Comparison of ENCODE assay signal across 25 cellular contexts in the genomic region with DNA sequence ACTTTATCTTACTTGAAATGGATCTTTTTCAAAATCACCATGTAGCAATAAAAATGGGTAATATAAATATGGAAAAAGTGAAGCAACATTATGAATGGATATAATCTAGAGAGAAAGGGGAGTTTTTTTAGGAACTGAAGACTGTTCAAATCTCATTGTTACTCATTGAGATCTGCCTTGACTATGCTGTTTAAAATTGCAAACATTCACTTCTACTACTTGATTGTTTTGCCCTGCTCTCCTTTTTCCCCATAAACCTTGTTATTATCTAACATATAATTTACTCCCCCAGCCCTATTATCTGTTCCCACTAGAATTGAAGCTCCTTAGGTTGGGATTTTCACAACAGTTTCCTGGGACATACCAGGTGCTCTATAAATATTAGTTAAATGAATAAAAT. TPM values are rescaled to one million over a fixed set of nuclear protein-coding genes. Genes with fewer than 3 reads are reported as not detected.
A peak's percentile ranks its signal among the peaks of the same experiment; 100 is the strongest.
DNase-seq lines count a peak whose midpoint lies in the region; ATAC-seq, FAIRE-seq and TF ChIP-seq lines count a peak whose summit lies in the region.
"Had no signal": no experiment of that assay in that cellular context is flagged by ENCODE, and none has a peak within 500 bp of the region (broad histone marks: within the 10 kb centered on the region; RNA-seq: fewer than 3 reads in every experiment).

No MANE protein-coding gene starts in this region.

- no peak for TF ChIP-seq POLR2A in GM12878 (IDR thresholded peaks at IDR 0.05; ENCODE audit: low read depth, low read length)
- no peak for TF ChIP-seq POLR2A in ovary (IDR thresholded peaks at IDR 0.05)
- no peak for TF ChIP-seq POLR2A in gastrocnemius medialis (IDR thresholded peaks at IDR 0.05)

- no peak overlapping the region for H3K9ac ChIP-seq in GM12878 (ENCODE audit: control insufficient read depth, insufficient read depth, low read length)
- H3K9ac ChIP-seq: SK-N-SH had no signal

- CTCF ChIA-PET in GM12878 (lab: Yijun Ruan, JAX) = interaction anchor here (1.0 to 3.0 kb wide), 4 partner anchors 8 to 254 kb away, joined by 3 to 7 read pairs (median 3); no protein-coding TSS in a partner anchor

- H2AFZ ChIP-seq in GM23338 = no peak overlapping the region
- no peak overlapping the region for H2AFZ ChIP-seq in GM12878 (ENCODE audit: control insufficient read depth, low read depth, low read length)

- BruUV-seq in GM12878 (replicated peaks; lab: Mats Ljungman, UMichigan) = no TSS peak

- in situ Hi-C loops in GM12878 (cut with MboI) (no loop called here), gastrocnemius medialis (cut with MboI; ENCODE audit: low sequenced_read_pairs in 4 of 4) (loop anchor here in 1 of 4 donors (25.0 kb wide), 1 partner anchor 185 kb away; no protein-coding TSS in a partner anchor)

- no peaks in the 10 kb centered on the region for H3K27me3 ChIP-seq in GM23338 (ENCODE audit: insufficient read depth)
- no peaks in the 10 kb centered on the region for H3K27me3 ChIP-seq in GM12878 (replicated peaks in 1 of 2; ENCODE audit: control insufficient read depth in 2 of 2, insufficient read depth in 2 of 2, low read length in 1 of 2)
- no peaks in the 10 kb centered on the region for H3K27me3 ChIP-seq in ovary
- no peaks in the 10 kb centered on the region for H3K27me3 ChIP-seq in gastrocnemius medialis

- H3K27ac ChIP-seq in GM23338 (ENCODE audit: low read depth) = peak overlapping the region; percentile 14; the same call in 1 of the 2 replicates
- H3K27ac ChIP-seq in GM12878 (ENCODE audit: control insufficient read depth, insufficient read depth) = no peak overlapping the region
- no peak overlapping the region for H3K27ac ChIP-seq in ovary
- H3K27ac ChIP-seq in gastrocnemius medialis = peak overlapping the region in 2 of 4 donors; percentile 72 to 77
- H3K27ac ChIP-seq: A549 had no signal

- no peak for DNase-seq in activated T-cell treated with anti-CD3 and anti-CD28 coated beads, Interleukin-2, amount 50 U/mL, for 72 hours
- DNase-seq in activated T-cell treated with anti-CD3 and anti-CD28 coated beads, Interleukin-2, amount 50 U/mL, for 1 hour = no peak
- DNase-seq in GM23338 (ENCODE audit: low spot score) (no peak), NCI-H748 (lab: John Stamatoyannopoulos, UW; ENCODE audit: unreplicated experiment) (peak; percentile 61), GM12878 (ENCODE audit: low read depth, low spot score) (no peak), NCI-H226 (no peak), ovary (no peak), gastrocnemius medialis (no peak)
- DNase-seq: Caco-2; CD4-positive, alpha-beta T cell; DMS153; GF-D8; HFFc6; IMR-90; NCI-H1048; NCI-H1436; NCI-H1930; NCI-H446; NCI-H526 treated with DMSO at 0.1 percent for 48 hours; RPMI8226; SHP77 treated with DMSO at 0.1 percent for 48 hours; SK-N-SH had no signal

- peaks cover 0 to 1% of the 10 kb centered on the region in 2 donors for H3K9me3 Mint-ChIP-seq in activated T-cell treated with anti-CD3 and anti-CD28 coated beads, Interleukin-2, amount 50 U/mL, for 72 hours
- peaks cover 3% of the 10 kb centered on the region; the same call in 1 of the 3 replicates for H3K9me3 Mint-ChIP-seq in GM23338
- H3K9me3 Mint-ChIP-seq: CD4-positive, alpha-beta T cell; HFFc6 had no signal

- TF ChIP-seq CTCF in GM23338 (conservative IDR thresholded peaks at IDR 0.05; ENCODE audit: low read depth in 2 of 2) (no peak), GM12878 (IDR thresholded peaks at IDR 0.05 in 2 of 3, conservative IDR thresholded peaks at IDR 0.05 in 1 of 3; ENCODE audit: control insufficient read depth in 2 of 3, extremely low read depth in 1 of 3, insufficient read depth in 1 of 3, low read depth in 3 of 3, low read length in 3 of 3) (no peak), ovary (IDR thresholded peaks at IDR 0.05) (no peak), gastrocnemius medialis (IDR thresholded peaks at IDR 0.05 in 4 of 5, conservative IDR thresholded peaks at IDR 0.05 in 1 of 5) (no peak)

- no peaks in the 10 kb centered on the region for H4K20me1 ChIP-seq in GM23338 (replicated peaks; ENCODE audit: insufficient read depth)
- no peaks in the 10 kb centered on the region for H4K20me1 ChIP-seq in GM12878 (ENCODE audit: control insufficient read depth, insufficient read depth)

- H3K36me3 ChIP-seq in GM23338 (ENCODE audit: insufficient read depth) = no peaks in the 10 kb centered on the region
- H3K36me3 ChIP-seq in GM12878 (ENCODE audit: control insufficient read depth in 2 of 2, insufficient read depth in 2 of 2, low read length in 1 of 2) = no peaks in the 10 kb centered on the region
- H3K36me3 ChIP-seq in ovary = no peaks in the 10 kb centered on the region
- H3K36me3 ChIP-seq in gastrocnemius medialis = no peaks in the 10 kb centered on the region

- no peak for FAIRE-seq in GM12878 (lab: Jason Lieb, UNC)
- FAIRE-seq: A549, GM18507, HTR-8/SVneo had no signal

- no peaks in the 10 kb centered on the region for H3F3A ChIP-seq in GM23338 (replicated peaks; ENCODE audit: low read depth)

- SMC1A ChIA-PET in GM12878 (lab: Charles Lee; ENCODE audit: uncharacterized antibody, unreplicated experiment) = interaction anchor here (1.0 kb wide), 1 partner anchor 361 kb away, joined by 3 read pairs; no protein-coding TSS in a partner anchor

- POLR2A ChIA-PET in GM12878 (lab: Charles Lee) = interaction anchor here (1.5 kb wide), 1 partner anchor 14 kb away, joined by 3 read pairs; no protein-coding TSS in a partner anchor

- TF ChIP-seq EP300 in GM12878 (IDR thresholded peaks at IDR 0.05; ENCODE audit: borderline replicate concordance in 1 of 2, control insufficient read depth in 1 of 2, low read depth in 2 of 2, low read length in 2 of 2) (no peak), ovary (IDR thresholded peaks at IDR 0.05) (no peak)

- ATAC-seq in activated T-cell treated with anti-CD3 and anti-CD28 coated beads, Interleukin-2, amount 50 U/mL, for 72 hours (replicated peaks in 1 of 2) = no peak
- no peak for ATAC-seq in GM23338
- peak; percentile 35; the same call in 2 of the 3 replicates for ATAC-seq in GM12878
- ATAC-seq in gastrocnemius medialis = no peak
- ATAC-seq: A549 had no signal

- no peak for TF ChIP-seq RAD21 in GM12878 (IDR thresholded peaks at IDR 0.05; ENCODE audit: insufficient read depth, low read depth, low read length)

- H3K4me3 ChIP-seq in GM23338 (no peak overlapping the region), GM12878 (no peak overlapping the region), ovary (no peak overlapping the region), gastrocnemius medialis (no peak overlapping the region)
- H3K4me3 ChIP-seq: A549 had no signal

- intact Hi-C loops in GM12878 (cut with micrococcal nuclease; ENCODE audit: unreplicated experiment) (no loop called here), ovary (cut with DNase I) (no loop called here), gastrocnemius medialis (cut with DNase I; ENCODE audit: low total_unique reads) (no loop called here)

- no peak overlapping the region for H3K4me2 ChIP-seq in GM23338
- H3K4me2 ChIP-seq in GM12878 (ENCODE audit: control insufficient read depth, insufficient read depth) = no peak overlapping the region
- H3K4me2 ChIP-seq: A549 had no signal

- H3K79me2 ChIP-seq in GM23338 (replicated peaks; ENCODE audit: insufficient read depth) (peaks cover 49% of the 10 kb centered on the region), GM12878 (ENCODE audit: control insufficient read depth, insufficient read depth, low read length) (no peaks in the 10 kb centered on the region; the same call in none of the 2 replicates)

- H3K27me3 Mint-ChIP-seq in activated T-cell treated with anti-CD3 and anti-CD28 coated beads, Interleukin-2, amount 50 U/mL, for 72 hours (ENCODE audit: low read depth) = no peaks in the 10 kb centered on the region
- H3K27me3 Mint-ChIP-seq in GM23338 (ENCODE audit: insufficient read depth, low read depth, poor library complexity) = no peaks in the 10 kb centered on the region
- H3K27me3 Mint-ChIP-seq: CD4-positive, alpha-beta T cell had no signal

- H3K4me3 Mint-ChIP-seq in activated T-cell treated with anti-CD3 and anti-CD28 coated beads, Interleukin-2, amount 50 U/mL, for 72 hours = no peak overlapping the region
- no peak overlapping the region for H3K4me3 Mint-ChIP-seq in GM23338
- H3K4me3 Mint-ChIP-seq: CD4-positive, alpha-beta T cell; HFFc6 had no signal

- peaks cover 5% of the 10 kb centered on the region; the same call in 2 of the 3 replicates for H3K9me3 ChIP-seq in GM12878 (replicated peaks; ENCODE audit: control insufficient read depth, insufficient read depth, low read length)
- H3K9me3 ChIP-seq in ovary = no peaks in the 10 kb centered on the region
- no peaks in the 10 kb centered on the region for H3K9me3 ChIP-seq in gastrocnemius medialis
- H3K9me3 ChIP-seq: A549, Caco-2 had no signal

- RAD21 ChIA-PET in GM12878 (lab: Charles Lee; ENCODE audit: unreplicated experiment) = no interaction called here

- H3K4me1 Mint-ChIP-seq in activated T-cell treated with anti-CD3 and anti-CD28 coated beads, Interleukin-2, amount 50 U/mL, for 72 hours (ENCODE audit: low read depth) = peaks cover 66% of the 10 kb centered on the region
- peaks cover 3% of the 10 kb centered on the region; the same call in 1 of the 3 replicates for H3K4me1 Mint-ChIP-seq in GM23338

- H3K27ac Mint-ChIP-seq in activated T-cell treated with anti-CD3 and anti-CD28 coated beads, Interleukin-2, amount 50 U/mL, for 72 hours = peak overlapping the region; percentile 12
- no peak overlapping the region; the same call in 1 of the 2 replicates for H3K27ac Mint-ChIP-seq in GM23338
- H3K27ac Mint-ChIP-seq: CD4-positive, alpha-beta T cell; HFFc6 had no signal

- H3K9me2 ChIP-seq in GM23338 (ENCODE audit: insufficient read depth) = no peaks in the 10 kb centered on the region
- H3K9me2 ChIP-seq: SK-N-SH had no signal

- H3K4me1 ChIP-seq in GM23338 (ENCODE audit: insufficient read depth) = peaks cover 10% of the 10 kb centered on the region
- H3K4me1 ChIP-seq in GM12878 (ENCODE audit: control insufficient read depth, insufficient read depth, low read length) = 0 out of 2 replicates have a peak, but pooled peaks cover 5% of the 10 kb centered on the region
- H3K4me1 ChIP-seq in ovary (ENCODE audit: insufficient read depth) = peaks cover 4% of the 10 kb centered on the region
- H3K4me1 ChIP-seq in gastrocnemius medialis = peaks cover 59 to 63% of the 10 kb centered on the region in 2 donors
- H3K4me1 ChIP-seq: A549, Caco-2 had no signal

- H3K36me3 Mint-ChIP-seq in activated T-cell treated with anti-CD3 and anti-CD28 coated beads, Interleukin-2, amount 50 U/mL, for 72 hours (ENCODE audit: insufficient read depth in 2 of 2) = peaks cover 3 to 11% of the 10 kb centered on the region in 2 donors
- no peaks in the 10 kb centered on the region for H3K36me3 Mint-ChIP-seq in GM23338 (ENCODE audit: low read depth)

RNA-seq across cellular contexts. Expression of gene PAM, which starts 22.0 kb away (rescaled TPM):
- 10 to 100 TPM; 41.7 to 56.6 TPM for total RNA-seq in activated T-cell treated with anti-CD3 and anti-CD28 coated beads, Interleukin-2, amount 50 U/mL, for 72 hours
- 65.8 and 79.4 TPM in 2 replicates for total RNA-seq in GM23338 (2014; rRNA removed; shearing (Covaris generic))
- 33.9 and 34.9 TPM in 2 replicates for polyA plus RNA-seq in GM23338 (2016; fragmentation: Nextera tagmentation; extraction: Ambion mirVana)
- 281 and 287 TPM in 2 replicates for total RNA-seq in GM12878 (2013; cell fraction: nucleolus; rRNA removed)
- total RNA-seq in GM12878 (2014; rRNA removed) = 15.0 and 15.5 TPM in 2 replicates
- 15.9 and 18.0 TPM in 2 replicates for total RNA-seq in GM12878 (2014; rRNA removed; fragmentation: Illumina TruSeq; extraction: Trizol)
- 21.3 and 23.0 TPM in 2 replicates for total RNA-seq in GM12878 (2021)
- 24.4 TPM for polyA plus RNA-seq in GM12878 (2011; ENCODE audit: low read depth)
- 72.5 and 103 TPM in 2 replicates for polyA plus RNA-seq in GM12878 (2011; rRNA removed)
- polyA plus RNA-seq in GM12878 (2011; cell fraction: cytosol; rRNA removed) = 23.6 and 31.0 TPM in 2 replicates
- polyA plus RNA-seq in GM12878 (2011; cell fraction: nucleus; rRNA removed) = 80.9 and 98.5 TPM in 2 replicates
- 25.9 and 36.5 TPM in 2 replicates for polyA plus RNA-seq in GM12878 (2012)
- 15.8 and 22.1 TPM in 2 replicates for polyA plus RNA-seq in GM12878 (2014; fragmentation: Illumina TruSeq; extraction: Trizol)
- 1 to 10 TPM; 5.5 to 7.4 TPM for polyA plus RNA-seq in GM12878 (2014; fragmentation: Nextera tagmentation; extraction: Ambion mirVana)
- 12.6 and 14.4 TPM in 2 replicates for polyA plus RNA-seq in GM12878 (2014; rRNA removed)
- polyA plus RNA-seq in GM12878 (2016; fragmentation: Nextera tagmentation; extraction: Ambion mirVana) = 10 to 100 TPM; 13.2 to 16.1 TPM
- 83.0 and 86.2 TPM in 2 replicates for polyA minus RNA-seq in GM12878 (2011; rRNA and poly(A)+ RNA removed)
- polyA minus RNA-seq in GM12878 (2011; cell fraction: cytosol; rRNA and poly(A)+ RNA removed) = 16.5 and 23.9 TPM in 2 replicates
- 165 and 182 TPM in 2 replicates for polyA minus RNA-seq in GM12878 (2011; cell fraction: nucleus; rRNA and poly(A)+ RNA removed)
- 100 to 1,000 TPM; 124 to 235 (median 187) TPM for total RNA-seq in ovary
- polyA plus RNA-seq in ovary = 100 to 1,000 TPM; 181 to 431 TPM
- total RNA-seq in gastrocnemius medialis = 100 to 1,000 TPM; 102 to 210 (median 172) TPM
